ENCODE assay signal across 12 cellular contexts in genomic region chr2:215870986-215871385, GRCh38.
DNase-seq lines count a peak whose midpoint lies in the region; ATAC-seq and TF ChIP-seq lines count a peak whose summit lies in the region.
"Had no signal": no experiment of that assay in that cellular context is flagged by ENCODE, and none has a peak within 500 bp of the region (broad histone marks: within the 10 kb centered on the region; RNA-seq: fewer than 3 reads in every experiment).

No MANE protein-coding gene starts in this region.

- peaks cover 6% of the 10 kb centered on the region for H3K4me1 ChIP-seq in IMR-90 (ENCODE audit: control insufficient read depth, insufficient read depth, low read length)
- H3K4me1 ChIP-seq: prostate gland had no signal

- H2AFZ ChIP-seq in IMR-90 (replicated peaks; ENCODE audit: low read length, poor library complexity), result peak overlapping the region; percentile 5

- TF ChIP-seq CTCF in 22Rv1 (IDR thresholded peaks at IDR 0.05), result peak; percentile 42
- TF ChIP-seq CTCF in GM12864 (IDR thresholded peaks at IDR 0.05; ENCODE audit: low read depth, low read length, missing control alignments), result peak; percentile 67
- TF ChIP-seq CTCF in IMR-90 (conservative IDR thresholded peaks at IDR 0.05; ENCODE audit: low read depth, low read length), result 0 out of 2 replicates have a peak, but pooled peaks have one; percentile 14
- TF ChIP-seq CTCF in choroid plexus epithelial cell (conservative IDR thresholded peaks at IDR 0.05; ENCODE audit: low read depth, low read length), result peak; percentile 40

- no peaks in the 10 kb centered on the region for H3K27me3 ChIP-seq in IMR-90 (ENCODE audit: control insufficient read depth, insufficient read depth, low read length)

- CTCF ChIA-PET in IMR-90 (lab: Yijun Ruan, JAX), result interaction anchor here (0.6 to 0.7 kb wide), 2 partner anchors 23 to 119 kb away, joined by 3 to 4 read pairs; no protein-coding TSS in a partner anchor

- no peaks in the 10 kb centered on the region for H3K79me1 ChIP-seq in IMR-90 (ENCODE audit: low read depth in 1 of 2, low read length in 2 of 2)

- peak overlapping the region; percentile 52; the same call in 1 of the 2 replicates for H4K91ac ChIP-seq in IMR-90 (ENCODE audit: insufficient read depth, low read depth, low read length)

- BruUV-seq in IMR-90 (replicated peaks; lab: Mats Ljungman, UMichigan), result no TSS peak

- ATAC-seq in IMR-90 (ENCODE audit: low read depth) (no peak), GM21825 (IDR thresholded peaks at IDR 0.05; ENCODE audit: unreplicated experiment) (no peak), HG02610 (IDR thresholded peaks at IDR 0.05; ENCODE audit: unreplicated experiment) (no peak), GM19035 (IDR thresholded peaks at IDR 0.05; ENCODE audit: unreplicated experiment) (no peak)

- H2BK120ac ChIP-seq in IMR-90 (ENCODE audit: low read depth, low read length), result peak overlapping the region; percentile 75

- H2AK5ac ChIP-seq in IMR-90 (ENCODE audit: low read depth, low read length), result 0 out of 2 replicates have a peak overlapping the region, but pooled peaks have one; percentile 56

- no peak overlapping the region; the same call in 1 of the 2 replicates for H4K5ac ChIP-seq in IMR-90 (ENCODE audit: low read depth, low read length)

- POLR2A ChIA-PET in IMR-90 (lab: Charles Lee; ENCODE audit: unreplicated experiment), result no interaction called here

- H3K27ac ChIP-seq in 22Rv1 (no peak overlapping the region), IMR-90 (ENCODE audit: insufficient read depth, low read length) (no peak overlapping the region)
- H3K27ac ChIP-seq: prostate gland had no signal

- no peak overlapping the region for H2AK9ac ChIP-seq in IMR-90 (replicated peaks; ENCODE audit: low read depth, low read length, poor library complexity)

- H4K20me1 ChIP-seq in IMR-90 (ENCODE audit: insufficient read depth, low read length), result no peaks in the 10 kb centered on the region

- no peak overlapping the region for H3K4me2 ChIP-seq in IMR-90 (ENCODE audit: low read depth, low read length)

- H2BK20ac ChIP-seq in IMR-90 (ENCODE audit: low read depth, low read length), result peak overlapping the region; percentile 85

- no peak overlapping the region for H3K56ac ChIP-seq in IMR-90 (ENCODE audit: extremely low read depth, insufficient read depth, low read length)

- no peak overlapping the region for H3K9ac ChIP-seq in IMR-90 (ENCODE audit: low read depth, low read length)

- 0 out of 3 replicates have a peak overlapping the region, but pooled peaks have one; percentile 86 for H2BK15ac ChIP-seq in IMR-90 (ENCODE audit: low read depth, low read length)

- no peaks in the 10 kb centered on the region for H3K9me3 ChIP-seq in IMR-90 (ENCODE audit: control insufficient read depth, insufficient read depth, low read length)
- H3K9me3 ChIP-seq: prostate gland had no signal

- no peak overlapping the region for H3K23ac ChIP-seq in IMR-90 (ENCODE audit: low read depth, low read length)

- 0 out of 2 replicates have a peak, but pooled peaks cover 3% of the 10 kb centered on the region for H3K9me1 ChIP-seq in IMR-90 (ENCODE audit: insufficient read depth, low read length)

- DNase-seq in GM12864 (ENCODE audit: low read depth) (no peak), IMR-90 (no peak), choroid plexus epithelial cell (ENCODE audit: low read depth) (no peak), SHP77 (lab: John Stamatoyannopoulos, UW) (no peak)
- DNase-seq: head of caudate nucleus; NCI-H2227 treated with DMSO at 0.1 percent for 48 hours; stimulated activated naive B cell treated with anti-CD40 and anti-IgM and Interleukin-4, amounts not matched to agents 10 μg/mL and 1 μg/mL and 100 μg/mL, for 72 hours had no signal

- H3K4ac ChIP-seq in IMR-90 (ENCODE audit: low read depth, low read length), result peak overlapping the region; percentile 76

- H3K18ac ChIP-seq in IMR-90 (ENCODE audit: low read depth, low read length), result no peak overlapping the region

- dilution Hi-C loops in IMR-90 (cut with HindIII; ENCODE audit: low sequenced_read_pairs, unreplicated experiment), result no loop called here

- TF ChIP-seq POLR2A in IMR-90 (IDR thresholded peaks at IDR 0.05; ENCODE audit: low read depth, low read length), result no peak

- no peak; the same call in 1 of the 2 replicates for TF ChIP-seq RAD21 in IMR-90 (IDR thresholded peaks at IDR 0.05; ENCODE audit: low read length)

- in situ Hi-C loops in IMR-90 (cut with MboI; ENCODE audit: low sequenced_read_pairs), result no loop called here

- 0 out of 2 replicates have a peak overlapping the region, but pooled peaks have one; percentile 74 for H3K14ac ChIP-seq in IMR-90 (replicated peaks; ENCODE audit: low read depth, low read length)

- no peak overlapping the region for H2BK5ac ChIP-seq in IMR-90 (ENCODE audit: low read depth, low read length, poor library complexity, severe bottlenecking)

- no CpG with 5 or more reads among the region's 2 CpGs for WGBS in IMR-90 (ENCODE audit: extremely low coverage in 2 of 2, insufficient read length in 1 of 2), 2 experiments

- intact Hi-C loops in IMR-90 (cut with micrococcal nuclease), result no loop called here

- no peak overlapping the region for H3K4me3 ChIP-seq in GM12864 (ENCODE audit: low read depth, low read length)
- no peak overlapping the region for H3K4me3 ChIP-seq in IMR-90 (ENCODE audit: insufficient read depth, low read depth, low read length)
- H3K4me3 ChIP-seq in choroid plexus epithelial cell (ENCODE audit: low read depth, low read length), result no peak overlapping the region
- H3K4me3 ChIP-seq: prostate gland had no signal

- H4K8ac ChIP-seq in IMR-90 (ENCODE audit: low read depth in 2 of 2, low read length in 2 of 2), result no peak overlapping the region

- no peaks in the 10 kb centered on the region for H3K36me3 ChIP-seq in IMR-90 (ENCODE audit: control insufficient read depth, insufficient read depth, low read length)
- H3K36me3 ChIP-seq: prostate gland had no signal

TF ChIP-seq in IMR-90, 13 proteins besides CTCF, POLR2A, EP300 and RAD21:
- TF ChIP-seq MXI1 (IDR thresholded peaks at IDR 0.05; ENCODE audit: borderline replicate concordance, low read depth, low read length) (no peak), RFX5 (IDR thresholded peaks at IDR 0.05; ENCODE audit: low read depth, low read length) (no peak), NFE2L2 (IDR thresholded peaks at IDR 0.05; ENCODE audit: low read depth, low read length) (no peak), MAFK (IDR thresholded peaks at IDR 0.05; ENCODE audit: low read depth, low read length) (no peak), CHD1 (IDR thresholded peaks at IDR 0.05; ENCODE audit: low read depth, low read length) (no peak), CEBPB (IDR thresholded peaks at IDR 0.05; ENCODE audit: low read depth, low read length) (no peak), MAZ (IDR thresholded peaks at IDR 0.05; ENCODE audit: borderline replicate concordance, low read depth, low read length) (no peak), FOS (IDR thresholded peaks at IDR 0.05; ENCODE audit: low read depth, low read length) (no peak), BHLHE40 (IDR thresholded peaks at IDR 0.05; ENCODE audit: low read depth, low read length) (no peak)
TF ChIP-seq in IMR-90: peak in this region for 0.

Comparison
In these comparisons a context has a peak if more than half of its experiments do, and no peak if none do; other contexts are left out.
1. CTCF ChIP-seq: peak in every context shown above with its lines; median percentile 67 in GM12864; 42 in 22Rv1; 40 in choroid plexus epithelial cell; 14 in IMR-90.